In genomic region chr1:8109226-8109625, GRCh38 we compare ENCODE assay signal across 15 cellular contexts.
A peak's percentile ranks its signal among the peaks of the same experiment; 100 is the strongest.
DNase-seq lines count a peak whose midpoint lies in the region; ATAC-seq and TF ChIP-seq lines count a peak whose summit lies in the region.
"Had no signal": no experiment of that assay in that cellular context is flagged by ENCODE, and none has a peak within 500 bp of the region (broad histone marks: within the 10 kb centered on the region; RNA-seq: fewer than 3 reads in every experiment).

No MANE protein-coding gene starts in this region.

- no peaks in the 10 kb centered on the region for H3K36me3 Mint-ChIP-seq in CD4-positive, CD25-positive, alpha-beta regulatory T cell
- H3K36me3 Mint-ChIP-seq: CD8-positive, alpha-beta memory T cell; IgD-negative memory B cell had no signal

- H3K27ac ChIP-seq in CD4-positive, CD25-positive, alpha-beta regulatory T cell (ENCODE audit: insufficient read depth, low read length, poor library complexity, severe bottlenecking): no peak overlapping the region
- H3K27ac ChIP-seq in Panc1 (ENCODE audit: low read length) (peak overlapping the region; percentile 77), parathyroid adenoma (peak overlapping the region; percentile 7), OCI-LY7 (ENCODE audit: low read depth, low read length, poor library complexity, severe bottlenecking) (no peak overlapping the region)
- H3K27ac ChIP-seq: 22Rv1; BLaER1 treated with 17β-estradiol and CSF1 and Interleukin-3, amounts not matched to agents 10 nM and 100 nM had no signal

- H3K27me3 ChIP-seq in CD4-positive, CD25-positive, alpha-beta regulatory T cell (ENCODE audit: control insufficient read depth, insufficient read depth, low read length): no peaks in the 10 kb centered on the region
- H3K27me3 ChIP-seq in Panc1 (ENCODE audit: control insufficient read depth, insufficient read depth, low read length): no peaks in the 10 kb centered on the region
- H3K27me3 ChIP-seq in parathyroid adenoma (ENCODE audit: control insufficient read depth, insufficient read depth, low read length): no peaks in the 10 kb centered on the region
- H3K27me3 ChIP-seq: BLaER1 treated with 17β-estradiol and CSF1 and Interleukin-3, amounts not matched to agents 10 nM and 100 nM had no signal

- CTCF ChIA-PET in Panc1 (lab: Charles Lee): interaction anchor here (0.6 kb wide), 1 partner anchor 129 kb away, joined by 6 read pairs; no protein-coding TSS in a partner anchor
- CTCF ChIA-PET in OCI-LY7 (lab: Charles Lee; ENCODE audit: unreplicated experiment): no interaction called here

- H3K4me3 ChIP-seq in CD4-positive, CD25-positive, alpha-beta regulatory T cell (ENCODE audit: low read depth, low read length): no peak overlapping the region
- no peak overlapping the region for H3K4me3 ChIP-seq in Panc1 (ENCODE audit: low read depth in 2 of 2, low read length in 2 of 2)
- H3K4me3 ChIP-seq in parathyroid adenoma (ENCODE audit: low read depth, low read length): no peak overlapping the region
- H3K4me3 ChIP-seq in OCI-LY7 (ENCODE audit: low read depth, low read length, poor library complexity, severe bottlenecking): no peak overlapping the region
- H3K4me3 ChIP-seq: A549; BLaER1 treated with 17β-estradiol and CSF1 and Interleukin-3, amounts not matched to agents 10 nM and 100 nM; HAP-1 had no signal

- no peak for ATAC-seq in CD4-positive, CD25-positive, alpha-beta regulatory T cell (ENCODE audit: low read depth in 2 of 2)
- ATAC-seq in Panc1 (no peak), HG03432 (IDR thresholded peaks at IDR 0.05; ENCODE audit: unreplicated experiment) (no peak)
- ATAC-seq: A549, HepG2 had no signal

- H3K4me3 Mint-ChIP-seq in CD4-positive, CD25-positive, alpha-beta regulatory T cell: no peak overlapping the region
- H3K4me3 Mint-ChIP-seq: CD8-positive, alpha-beta memory T cell; IgD-negative memory B cell had no signal

- H3K4me1 Mint-ChIP-seq in CD4-positive, CD25-positive, alpha-beta regulatory T cell: peaks cover 15 to 24% (median 16%) of the 10 kb centered on the region in 4 donors

- no TSS peak for BruUV-seq in Panc1 (replicated peaks; lab: Mats Ljungman, UMichigan)
- BruUV-seq in OCI-LY7 (replicated peaks; lab: Mats Ljungman, UMichigan): no TSS peak

- H3K27me3 Mint-ChIP-seq in CD4-positive, CD25-positive, alpha-beta regulatory T cell: peaks cover 3% of the 10 kb centered on the region

- no peaks in the 10 kb centered on the region for H3K9me3 ChIP-seq in CD4-positive, CD25-positive, alpha-beta regulatory T cell (ENCODE audit: control insufficient read depth in 2 of 2, low read length in 2 of 2)
- H3K9me3 ChIP-seq in Panc1 (ENCODE audit: control insufficient read depth, insufficient read depth, low read depth, low read length): peaks cover 20% of the 10 kb centered on the region; the same call in 1 of the 2 replicates
- H3K9me3 ChIP-seq in parathyroid adenoma (ENCODE audit: control insufficient read depth, low read length): no peaks in the 10 kb centered on the region
- H3K9me3 ChIP-seq in OCI-LY7 (ENCODE audit: low read length): no peaks in the 10 kb centered on the region
- H3K9me3 ChIP-seq: HAP-1 had no signal

- H3K27ac Mint-ChIP-seq in CD4-positive, CD25-positive, alpha-beta regulatory T cell: peak overlapping the region in 2 of 3 donors; percentile 5 to 75
- H3K27ac Mint-ChIP-seq: IgD-negative memory B cell had no signal

- H2AFZ ChIP-seq in parathyroid adenoma (no peak overlapping the region), OCI-LY7 (ENCODE audit: low read length) (no peak overlapping the region)

- in situ Hi-C loops in Panc1 (cut with HindIII; ENCODE audit: low pct_unique_long_range_greater_than_20kb, low sequenced_read_pairs): no loop called here

- DNase-seq in CD4-positive, CD25-positive, alpha-beta regulatory T cell: no peak
- DNase-seq in Panc1 (ENCODE audit: low read depth, low spot score): no peak
- DNase-seq in kidney glomerular epithelial cell (lab: John Stamatoyannopoulos, UW): peak; percentile 53
- DNase-seq in OCI-LY7 (ENCODE audit: low spot score): no peak
- no peak for DNase-seq in head of caudate nucleus
- DNase-seq: CD8-positive, alpha-beta memory T cell; COR-L47 had no signal

- peaks cover 17% of the 10 kb centered on the region for H3K4me1 ChIP-seq in CD4-positive, CD25-positive, alpha-beta regulatory T cell (ENCODE audit: control insufficient read depth, insufficient read depth, low read length, poor library complexity, severe bottlenecking)
- 0 out of 2 replicates have a peak, but pooled peaks cover 5% of the 10 kb centered on the region for H3K4me1 ChIP-seq in Panc1 (ENCODE audit: control insufficient read depth, insufficient read depth, low read length)
- no peaks in the 10 kb centered on the region for H3K4me1 ChIP-seq in parathyroid adenoma
- no peaks in the 10 kb centered on the region for H3K4me1 ChIP-seq in OCI-LY7 (ENCODE audit: insufficient read depth, low read length, poor library complexity, severe bottlenecking)
- H3K4me1 ChIP-seq: A549, HAP-1 had no signal

- peaks cover 0 to 3% (median 1%) of the 10 kb centered on the region in 7 donors for H3K9me3 Mint-ChIP-seq in CD4-positive, CD25-positive, alpha-beta regulatory T cell
- H3K9me3 Mint-ChIP-seq: CD8-positive, alpha-beta memory T cell had no signal

- no peaks in the 10 kb centered on the region for H3K9me2 ChIP-seq in OCI-LY7 (ENCODE audit: insufficient read depth, low read length)

- no peak overlapping the region for H3K9ac ChIP-seq in parathyroid adenoma
- H3K9ac ChIP-seq: BLaER1 treated with 17β-estradiol and CSF1 and Interleukin-3, amounts not matched to agents 10 nM and 100 nM had no signal

- POLR2A ChIA-PET in Panc1 (lab: Charles Lee) (no interaction called here), OCI-LY7 (lab: Charles Lee) (no interaction called here)

- H3K36me3 ChIP-seq in CD4-positive, CD25-positive, alpha-beta regulatory T cell (ENCODE audit: control insufficient read depth, insufficient read depth, low read length): no peaks in the 10 kb centered on the region
- H3K36me3 ChIP-seq in Panc1 (ENCODE audit: control insufficient read depth, insufficient read depth, low read length): no peaks in the 10 kb centered on the region
- H3K36me3 ChIP-seq in parathyroid adenoma (ENCODE audit: control insufficient read depth, insufficient read depth, low read length): no peaks in the 10 kb centered on the region
- H3K36me3 ChIP-seq in OCI-LY7 (ENCODE audit: insufficient read depth, low read length): no peaks in the 10 kb centered on the region
- H3K36me3 ChIP-seq: BLaER1 treated with 17β-estradiol and CSF1 and Interleukin-3, amounts not matched to agents 10 nM and 100 nM; HAP-1 had no signal

- H3K4me2 ChIP-seq in parathyroid adenoma (ENCODE audit: low read length) (no peak overlapping the region), OCI-LY7 (ENCODE audit: low read length) (no peak overlapping the region)
- H3K4me2 ChIP-seq: A549; BLaER1 treated with 17β-estradiol and CSF1 and Interleukin-3, amounts not matched to agents 10 nM and 100 nM had no signal

- no peak for TF ChIP-seq CTCF in Panc1 (IDR thresholded peaks at IDR 0.05)
- TF ChIP-seq CTCF in parathyroid adenoma (IDR thresholded peaks at IDR 0.05): no peak
- no peak for TF ChIP-seq CTCF in OCI-LY7 (conservative IDR thresholded peaks at IDR 0.05; ENCODE audit: low read length)

- H3K79me2 ChIP-seq in parathyroid adenoma: no peaks in the 10 kb centered on the region
- no peaks in the 10 kb centered on the region for H3K79me2 ChIP-seq in OCI-LY7 (ENCODE audit: insufficient read depth, low read depth, low read length)

- intact Hi-C loops in Panc1 (cut with micrococcal nuclease; ENCODE audit: unreplicated experiment): no loop called here
- intact Hi-C loops in OCI-LY7 (cut with micrococcal nuclease; ENCODE audit: unreplicated experiment): no loop called here
- intact Hi-C loops in head of caudate nucleus (cut with DNase I): no loop called here

- H4K20me1 ChIP-seq in OCI-LY7 (ENCODE audit: insufficient read depth, low read length): no peaks in the 10 kb centered on the region
- H4K20me1 ChIP-seq: BLaER1 treated with 17β-estradiol and CSF1 and Interleukin-3, amounts not matched to agents 10 nM and 100 nM had no signal

Comparison
In these comparisons a context has a peak if more than half of its experiments do, and no peak if none do; other contexts are left out.
1. H3K27ac ChIP-seq: peak in Panc1 (single experiment) and parathyroid adenoma (single experiment); none in CD4-positive, CD25-positive, alpha-beta regulatory T cell (single experiment) and OCI-LY7 (single experiment).